ENCODE assay signal across 1 cellular context in the genomic region with DNA sequence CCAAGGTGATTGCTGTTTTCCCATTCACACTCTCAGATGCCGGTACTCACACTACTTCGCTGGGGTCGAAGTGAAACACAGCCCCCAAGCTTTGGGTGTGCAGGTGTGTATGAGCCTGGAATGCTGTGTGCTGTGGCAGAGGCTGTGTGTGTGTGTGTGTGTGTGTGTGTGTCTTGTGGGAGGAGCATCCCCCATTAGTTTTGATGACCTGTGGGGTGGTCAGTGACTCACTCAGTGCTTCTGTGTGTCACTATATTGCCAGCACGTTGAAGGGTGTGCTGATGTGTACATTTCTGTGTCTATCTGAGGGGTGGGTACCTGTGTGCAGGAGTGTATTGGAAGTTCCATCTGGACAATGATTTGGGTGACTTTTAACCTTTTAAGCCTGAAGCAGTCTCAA.
TF ChIP-seq lines count a peak whose summit lies in the region.

No MANE protein-coding gene starts in this region.

TF ChIP-seq in HEK293, 187 proteins besides CTCF, POLR2A, EP300 and RAD21:
- TF ChIP-seq ZFP37 (tag by site-specific recombination; IDR thresholded peaks at IDR 0.05) (no peak), EGR2 (tag by site-specific recombination; IDR thresholded peaks at IDR 0.05; ENCODE audit: low read depth) (peak; percentile 79), ZFHX2 (tag by site-specific recombination; conservative IDR thresholded peaks at IDR 0.05) (peak; percentile 70), KLF17 (tag by site-specific recombination; IDR thresholded peaks at IDR 0.05) (peak; percentile 73; the same call in 1 of the 2 replicates), FEZF1 (tag by site-specific recombination; IDR thresholded peaks at IDR 0.05) (no peak), ZSCAN23 (tag by site-specific recombination; IDR thresholded peaks at IDR 0.05) (no peak)
